ENCODE assay signal across 8 cellular contexts in the genomic region with DNA sequence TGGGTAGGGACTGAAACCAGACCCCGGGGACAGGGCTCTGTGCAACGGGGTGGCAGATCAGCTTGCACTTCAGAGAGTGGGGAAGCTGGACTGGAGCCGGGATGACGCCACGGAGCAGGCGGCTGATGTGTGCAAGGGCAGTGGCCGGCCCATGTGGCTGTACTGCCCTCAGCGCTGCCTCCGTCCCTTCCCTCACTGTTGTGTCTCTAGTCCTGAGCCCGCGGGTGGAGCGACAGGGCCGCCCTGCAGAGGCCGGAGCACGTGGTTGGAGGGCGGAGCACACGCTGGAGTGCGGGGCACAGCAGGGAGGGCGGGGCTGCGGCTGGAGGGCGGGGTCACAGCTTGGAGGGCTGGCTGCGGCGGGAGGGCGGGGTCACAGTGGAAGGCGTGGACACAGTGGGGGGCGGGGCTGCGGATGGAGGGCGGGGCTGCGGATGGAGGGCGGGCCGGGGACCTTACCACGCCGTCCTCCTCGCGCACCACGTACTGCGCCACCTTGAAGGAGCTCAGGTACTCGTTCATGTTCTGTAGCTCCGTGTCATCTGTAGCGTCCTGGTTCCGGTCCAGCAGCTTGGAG. TPM values are rescaled to one million over a fixed set of nuclear protein-coding genes. Genes with fewer than 3 reads are reported as not detected.
DNase-seq lines count a peak whose midpoint lies in the region; ATAC-seq, FAIRE-seq and TF ChIP-seq lines count a peak whose summit lies in the region.

No MANE protein-coding gene starts in this region.

- H3K27ac ChIP-seq in heart left ventricle = no peak overlapping the region

- H3K4me3 ChIP-seq in heart left ventricle (peak overlapping the region in 5 of 12 donors; percentile 7 to 37 (median 13)), skeletal muscle cell (ENCODE audit: low read depth, low read length) (peak overlapping the region; percentile 17)

- FAIRE-seq in H54 (lab: Jason Lieb, UNC) = no peak

- peaks cover 0 to 12% (median 0%) of the 10 kb centered on the region in 12 donors for H3K9me3 ChIP-seq in heart left ventricle

- TF ChIP-seq POLR2A in H54 (IDR thresholded peaks at IDR 0.05; ENCODE audit: low read depth, low read length) (no peak), heart left ventricle (IDR thresholded peaks at IDR 0.05) (no peak)

- WGBS in heart left ventricle, 4 donors = 12 to 21% (median 16%) methylated on average over 6 to 41 of the region's 41 CpGs

- H3K36me3 ChIP-seq in heart left ventricle = no peaks in the 10 kb centered on the region

- intact Hi-C loops in heart left ventricle (cut with DNase I) = no loop called here

- H3K27me3 ChIP-seq in heart left ventricle = peaks cover 0 to 26% (median 0%) of the 10 kb centered on the region in 9 donors

- ATAC-seq in heart left ventricle (peak; percentile 68 to 94 (median 90)), GM21381 (IDR thresholded peaks at IDR 0.05; ENCODE audit: unreplicated experiment) (no peak), GM21737 (IDR thresholded peaks at IDR 0.05; ENCODE audit: unreplicated experiment) (no peak)

- no peak for TF ChIP-seq CTCF in heart left ventricle (IDR thresholded peaks at IDR 0.05)

- peaks cover 0 to 12% (median 0%) of the 10 kb centered on the region in 12 donors for H3K4me1 ChIP-seq in heart left ventricle

- DNase-seq in H54 (ENCODE audit: insufficient read length, low spot score) (peak; percentile 28), RPMI8226 (peak; percentile 79), heart left ventricle (peak; percentile 60 to 90 (median 79)), skeletal muscle cell (ENCODE audit: low read depth) (no peak), DMS79 treated with DMSO at 0.1 percent for 48 hours (lab: John Stamatoyannopoulos, UW) (no peak)
- DNase-seq in activated gamma-delta T cell treated with anti-CD3 and anti-CD28 coated beads, Interleukin-2, amount 50 U/mL, for 16 hours (ENCODE audit: low read depth) = peak; percentile 29

RNA-seq across cellular contexts. Expression of a gene that starts 52.4 kb away (rescaled TPM):
- 1 to 10 TPM in 1 of 9 donors, under 1 TPM in 6, not detected in 2; 0.07 to 1.3 (median 0.32) TPM for total RNA-seq in heart left ventricle
- polyA plus RNA-seq in heart left ventricle = under 1 TPM; 0.07 to 0.08 TPM

Comparison
In these comparisons a context has a peak if more than half of its experiments do, and no peak if none do; other contexts are left out.
1. DNase-seq: peak in H54 (single experiment), RPMI8226 (single experiment), activated gamma-delta T cell treated with anti-CD3 and anti-CD28 coated beads, Interleukin-2, amount 50 U/mL, for 16 hours (single experiment) and heart left ventricle (5 of 5); none in skeletal muscle cell (single experiment) and DMS79 treated with DMSO at 0.1 percent for 48 hours (single experiment).
2. ATAC-seq: peak in heart left ventricle (4 of 4); none in GM21381 (single experiment) and GM21737 (single experiment).